Comparison of ENCODE assay signal across 8 cellular contexts in the genomic region with DNA sequence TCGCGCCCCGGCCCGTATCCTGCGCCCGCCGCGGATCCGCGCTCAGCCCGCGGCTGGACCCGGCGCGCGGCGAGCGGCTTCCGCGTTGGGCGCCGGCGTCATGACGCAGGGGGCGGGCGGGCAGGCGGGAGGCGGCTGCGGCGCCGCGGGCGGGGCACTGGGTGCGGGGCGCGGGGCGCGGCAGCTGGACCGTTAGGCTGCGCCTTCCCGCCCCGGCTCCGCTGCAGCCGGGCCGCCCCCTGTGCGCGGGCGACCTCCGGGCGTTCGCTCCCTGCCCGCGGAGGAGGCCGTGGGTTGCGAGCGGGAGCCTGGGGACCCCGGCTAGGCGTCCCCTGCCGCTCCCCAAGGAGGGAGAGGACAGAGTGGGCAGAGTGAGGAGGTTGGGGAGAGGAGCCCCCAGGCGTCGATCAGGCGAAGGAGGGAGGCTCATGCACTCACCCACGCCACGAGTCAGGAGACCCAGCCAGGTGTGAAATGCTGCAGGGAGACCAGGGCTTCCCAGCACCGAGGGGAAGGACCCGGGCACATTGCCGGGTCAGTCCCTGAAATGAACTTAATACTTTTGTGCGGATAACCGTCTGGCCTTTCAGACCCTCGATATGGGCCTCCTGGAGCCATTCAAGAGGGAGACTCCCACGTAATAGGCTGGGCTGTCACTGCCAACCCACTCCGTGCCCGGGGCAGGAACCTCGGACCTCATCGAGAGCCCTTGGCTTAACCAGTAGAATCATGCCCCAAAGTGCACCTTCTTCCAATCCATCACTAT. TPM values are rescaled to one million over a fixed set of nuclear protein-coding genes. Genes with fewer than 3 reads are reported as not detected.
DNase-seq lines count a peak whose midpoint lies in the region; ATAC-seq and TF ChIP-seq lines count a peak whose summit lies in the region.

A gene (minus strand): TSS at position 55 of the 766 bp plus-strand sequence. CDS start 252 bp downstream, outside the sequence.

- ATAC-seq in HG03378 (IDR thresholded peaks at IDR 0.05; ENCODE audit: unreplicated experiment): peak; percentile 33
- ATAC-seq in stimulated activated naive CD8-positive, alpha-beta T cell treated with anti-CD3 and anti-CD28 coated beads, Interleukin-15, Interleukin-2, amounts not matched to agents 100 U/mL and 50 U/mL, for 24 hours: peak; percentile 88

- peak within 1 kb of the TSS; percentile 96 for H3K4me3 ChIP-seq in fibroblast of the aortic adventitia (ENCODE audit: low read depth, low read length)

- H3K4me1 Mint-ChIP-seq in CD14-positive monocyte (peaks cover 36% of the 10 kb centered on the region), nephron (peaks cover 28% of the 10 kb centered on the region)

- H3K9me3 Mint-ChIP-seq in CD14-positive monocyte: no peaks in the 10 kb centered on the region
- H3K9me3 Mint-ChIP-seq in nephron: no peaks in the 10 kb centered on the region

- peaks cover 0 to 3% (median 2%) of the 10 kb centered on the region in 3 donors for H3K27me3 Mint-ChIP-seq in CD14-positive monocyte (ENCODE audit: low read depth in 3 of 3)
- H3K27me3 Mint-ChIP-seq in nephron (ENCODE audit: low read depth): no peaks in the 10 kb centered on the region

- H3K36me3 Mint-ChIP-seq in CD14-positive monocyte (peaks cover 0 to 4% of the 10 kb centered on the region in 2 donors), nephron (ENCODE audit: low read depth) (no peaks in the 10 kb centered on the region)

- TF ChIP-seq CTCF in CD14-positive monocyte (IDR thresholded peaks at IDR 0.05) (no peak), fibroblast of the aortic adventitia (IDR thresholded peaks at IDR 0.05; ENCODE audit: insufficient read depth, low read length) (no peak), nephron (IDR thresholded peaks at IDR 0.05; ENCODE audit: unreplicated experiment in 3 of 3) (no peak)

- intact Hi-C loops in CD14-positive monocyte (cut with micrococcal nuclease): loop anchor here (5.0 to 10.0 kb wide), 2 partner anchors 107 to 110 kb away; no protein-coding TSS in a partner anchor

- DNase-seq in CD14-positive monocyte (ENCODE audit: low spot score) (peak; percentile 57), GM19238 (ENCODE audit: insufficient read length, low spot score) (peak; percentile 85), RKO (ENCODE audit: low spot score) (peak; percentile 69), fibroblast of the aortic adventitia (ENCODE audit: low read depth) (peak; percentile 62)
- peak; percentile 91 for DNase-seq in activated effector memory CD4-positive, alpha-beta T cell treated with anti-CD3 and anti-CD28 coated beads, Interleukin-2, amount 50 U/mL, for 16 hours
- peak; percentile 83 for DNase-seq in stimulated activated naive CD8-positive, alpha-beta T cell treated with anti-CD3 and anti-CD28 coated beads, Interleukin-15, Interleukin-2, amounts not matched to agents 100 U/mL and 50 U/mL, for 24 hours

- H3K27ac Mint-ChIP-seq in CD14-positive monocyte (peak within 1 kb of the TSS; percentile 66 to 92 (median 90)), nephron (peak within 1 kb of the TSS; percentile 48 to 72 (median 52))

- H3K4me3 Mint-ChIP-seq in CD14-positive monocyte (peak within 1 kb of the TSS; percentile 93 to 95), nephron (peak within 1 kb of the TSS; percentile 84 to 93 (median 89))

RNA-seq across cellular contexts. Expression of the gene that starts here (rescaled TPM):
- polyA plus RNA-seq in CD14-positive monocyte: 10 to 100 TPM in 1 of 2 donors, 1 to 10 TPM in 1; 9.7 to 16.6 TPM
- 52.2 and 198 TPM in 2 replicates for total RNA-seq in fibroblast of the aortic adventitia (ENCODE audit: low replicate concordance)

Comparison
In these comparisons a context has a peak if more than half of its experiments do, and no peak if none do; other contexts are left out.
1. Peak in every context shown above with its lines: DNase-seq, ATAC-seq and H3K4me3 ChIP-seq.